Comparison of ENCODE assay signal across 15 cellular contexts in the genomic region with DNA sequence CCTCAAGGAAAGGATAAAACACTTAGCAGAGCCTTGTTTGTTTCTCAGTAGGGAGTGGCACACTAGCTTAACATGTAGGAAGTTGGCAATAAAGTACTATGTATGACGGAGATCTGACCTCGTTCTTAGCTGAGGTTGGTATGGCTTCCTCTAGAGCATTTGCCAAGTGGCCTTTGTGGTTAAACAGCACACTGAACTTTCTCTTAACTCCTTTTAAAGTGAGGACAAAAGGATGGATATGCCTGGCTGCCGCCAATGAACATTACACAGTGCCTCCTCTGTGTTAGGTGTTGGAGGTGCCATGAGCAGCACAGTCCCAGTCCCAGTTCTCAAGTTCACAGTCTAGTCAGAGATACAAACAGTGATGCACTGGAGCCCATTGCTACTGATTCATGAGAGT. TPM values are rescaled to one million over a fixed set of nuclear protein-coding genes. Genes with fewer than 3 reads are reported as not detected.
DNase-seq lines count a peak whose midpoint lies in the region; ATAC-seq and TF ChIP-seq lines count a peak whose summit lies in the region.
"Had no signal": no experiment of that assay in that cellular context is flagged by ENCODE, and none has a peak within 500 bp of the region (broad histone marks: within the 10 kb centered on the region; RNA-seq: fewer than 3 reads in every experiment).

No MANE protein-coding gene starts in this region.

- DNase-seq in activated CD8-positive, alpha-beta memory T cell treated with anti-CD3 and anti-CD28 coated beads, Interleukin-2, amount 10 ng/mL, durations not matched to agents 7 days and 5 days, result peak; percentile 54
- no peak for DNase-seq in activated CD8-positive, alpha-beta memory T cell treated with anti-CD3 and anti-CD28 coated beads, Interleukin-2, amount 50 U/mL, for 4 hours
- DNase-seq in T-cell (peak in 32 of 34 experiments; percentile 12 to 79 (median 52)), spleen (no peak), NCI-H748 treated with DMSO at 0.1 percent for 48 hours (lab: John Stamatoyannopoulos, UW) (no peak), SK-N-DZ (ENCODE audit: low spot score) (no peak), GM10266 (ENCODE audit: extremely low spot score) (no peak)
- peak; percentile 80 for DNase-seq in central memory CD4-positive, alpha-beta T cell
- DNase-seq: IMR-90, kidney glomerular epithelial cell, NCI-H345 had no signal

- no peaks in the 10 kb centered on the region for H3K9me3 Mint-ChIP-seq in activated CD8-positive, alpha-beta memory T cell treated with anti-CD3 and anti-CD28 coated beads, Interleukin-2, amount 10 ng/mL, durations not matched to agents 7 days and 5 days (ENCODE audit: low read depth)
- H3K9me3 Mint-ChIP-seq in T-cell, result no peaks in the 10 kb centered on the region

- H3K27me3 Mint-ChIP-seq in activated CD8-positive, alpha-beta memory T cell treated with anti-CD3 and anti-CD28 coated beads, Interleukin-2, amount 10 ng/mL, durations not matched to agents 7 days and 5 days, result no peaks in the 10 kb centered on the region
- H3K27me3 Mint-ChIP-seq in T-cell, result peaks cover 0 to 16% of the 10 kb centered on the region in 2 donors

- CTCF ChIA-PET in activated CD8-positive, alpha-beta memory T cell treated with anti-CD3 and anti-CD28 coated beads, Interleukin-2, amount 10 ng/mL, durations not matched to agents 7 days and 5 days (lab: Charles Lee), result interaction anchor here (1.4 kb wide), 1 partner anchor 15 kb away, joined by 3 read pairs; no protein-coding TSS in a partner anchor
- CTCF ChIA-PET in T-cell (lab: Charles Lee), result interaction anchor here in 1 of 2 donors (1.1 to 1.6 kb wide), 4 partner anchors 9 to 40 kb away, joined by 3 to 13 read pairs (median 6); no protein-coding TSS in a partner anchor

- peaks cover 4% of the 10 kb centered on the region for H3K36me3 Mint-ChIP-seq in activated CD8-positive, alpha-beta memory T cell treated with anti-CD3 and anti-CD28 coated beads, Interleukin-2, amount 10 ng/mL, durations not matched to agents 7 days and 5 days
- H3K36me3 Mint-ChIP-seq in T-cell, result no peaks in the 10 kb centered on the region
- H3K36me3 Mint-ChIP-seq: brain had no signal

- H3K4me1 ChIP-seq in spleen, result peaks cover 0 to 25% (median 0%) of the 10 kb centered on the region in 6 donors

- no peak for TF ChIP-seq POLR2A in spleen (IDR thresholded peaks at IDR 0.05)

- peaks cover 61% of the 10 kb centered on the region for H3K4me1 Mint-ChIP-seq in activated CD8-positive, alpha-beta memory T cell treated with anti-CD3 and anti-CD28 coated beads, Interleukin-2, amount 10 ng/mL, durations not matched to agents 7 days and 5 days
- H3K4me1 Mint-ChIP-seq in T-cell, result peaks cover 42 to 60% (median 50%) of the 10 kb centered on the region in 3 donors
- H3K4me1 Mint-ChIP-seq: brain had no signal

- peak overlapping the region; percentile 90 for H3K27ac Mint-ChIP-seq in activated CD8-positive, alpha-beta memory T cell treated with anti-CD3 and anti-CD28 coated beads, Interleukin-2, amount 10 ng/mL, durations not matched to agents 7 days and 5 days
- peak overlapping the region; percentile 86 to 97 for H3K27ac Mint-ChIP-seq in T-cell

- TF ChIP-seq CTCF in spleen (IDR thresholded peaks at IDR 0.05 in 8 of 11, conservative IDR thresholded peaks at IDR 0.05 in 3 of 11) (no peak), GM10266 (IDR thresholded peaks at IDR 0.05; ENCODE audit: control insufficient read depth, insufficient read depth, low read depth, missing control alignments) (no peak)

- no peaks in the 10 kb centered on the region for H3K36me3 ChIP-seq in spleen

- H3K4me3 ChIP-seq in spleen, result no peak overlapping the region

- POLR2A ChIA-PET in T-cell (lab: Charles Lee), result interaction anchor here (0.5 to 1.6 kb wide), 4 partner anchors 9 to 528 kb away, joined by 5 to 8 read pairs (median 7); a partner anchor contains a TSS

- 4 to 38% (median 7%) methylated on average over 2 to 3 of the region's 3 CpGs for WGBS in spleen, 5 donors

- no peaks in the 10 kb centered on the region for H3K27me3 ChIP-seq in spleen (replicated peaks in 1 of 7)

- H3K9me3 ChIP-seq in spleen, result no peaks in the 10 kb centered on the region

- H3K4me3 Mint-ChIP-seq in activated CD8-positive, alpha-beta memory T cell treated with anti-CD3 and anti-CD28 coated beads, Interleukin-2, amount 10 ng/mL, durations not matched to agents 7 days and 5 days, result no peak overlapping the region
- H3K4me3 Mint-ChIP-seq in T-cell, result peak overlapping the region in 2 of 3 donors; percentile 25 to 64

- peak; percentile 66 for ATAC-seq in activated CD8-positive, alpha-beta memory T cell treated with anti-CD3 and anti-CD28 coated beads, Interleukin-2, amount 10 ng/mL, durations not matched to agents 7 days and 5 days
- ATAC-seq in T-cell (replicated peaks in 1 of 4), result peak; percentile 84 to 96 (median 92)

- intact Hi-C loops in spleen (cut with DNase I; ENCODE audit: low total_unique reads), result no loop called here

- H3K27ac ChIP-seq in spleen, result peak overlapping the region in 5 of 8 donors; percentile 2 to 65 (median 50)

RNA-seq across cellular contexts. Expression of a gene that starts 54.4 kb away (rescaled TPM):
- not detected for total RNA-seq in activated CD8-positive, alpha-beta memory T cell treated with anti-CD3 and anti-CD28 coated beads, Interleukin-2, amount 10 ng/mL, durations not matched to agents 7 days and 5 days
- total RNA-seq in T-cell (not detected), spleen (not detected)
- not detected for polyA plus RNA-seq in spleen
- polyA plus RNA-seq in SK-N-DZ (2014; cell fraction: cytosol; rRNA removed), result not detected in 2 replicates
- not detected in 2 replicates for polyA plus RNA-seq in SK-N-DZ (2014; cell fraction: nucleus; rRNA removed)
- total RNA-seq: fibroblast of lung, IMR-90, omental fat pad had no signal
- polyA plus RNA-seq: AG04450, fibroblast of lung, IMR-90 had no signal

Comparison
In these comparisons a context has a peak if more than half of its experiments do, and no peak if none do; other contexts are left out.
1. DNase-seq: peak in activated CD8-positive, alpha-beta memory T cell treated with anti-CD3 and anti-CD28 coated beads, Interleukin-2, amount 10 ng/mL, durations not matched to agents 7 days and 5 days (single experiment), T-cell (32 of 34) and central memory CD4-positive, alpha-beta T cell (single experiment); none in activated CD8-positive, alpha-beta memory T cell treated with anti-CD3 and anti-CD28 coated beads, Interleukin-2, amount 50 U/mL, for 4 hours (single experiment), spleen (single experiment), NCI-H748 treated with DMSO at 0.1 percent for 48 hours (single experiment), SK-N-DZ (single experiment) and GM10266 (single experiment).